ENCODE assay signal across 28 cellular contexts in the genomic region with DNA sequence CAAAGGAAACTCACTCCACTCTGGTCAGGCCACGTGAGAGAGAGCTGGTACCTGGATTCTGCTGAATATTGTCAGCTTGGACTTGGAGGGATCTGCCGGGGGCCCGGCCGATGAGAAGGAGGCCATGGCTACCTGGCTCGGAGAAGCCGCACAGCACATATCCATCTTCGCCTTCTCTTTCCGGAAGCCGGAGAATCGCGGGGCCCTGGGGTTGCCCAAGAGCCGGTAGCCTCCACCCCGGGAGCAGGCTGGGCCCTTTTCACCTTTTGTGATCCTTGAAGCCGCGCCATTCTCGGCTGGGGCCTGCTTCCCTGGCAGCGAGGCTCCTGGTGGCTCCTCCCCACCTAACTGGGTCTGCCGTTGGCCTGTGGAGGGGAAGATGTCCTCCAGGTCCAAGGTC. TPM values are rescaled to one million over a fixed set of nuclear protein-coding genes. Genes with fewer than 3 reads are reported as not detected.
"Had no signal": no experiment of that assay in that cellular context is flagged by ENCODE, and none has a peak within 500 bp of the region (broad histone marks: within the 10 kb centered on the region; RNA-seq: fewer than 3 reads in every experiment).

No MANE protein-coding gene starts in this region.

- H3K4me1 ChIP-seq: gastrocnemius medialis, parathyroid adenoma, prostate gland had no signal

- ATAC-seq: gastrocnemius medialis; left lobe of liver; mucosa of descending colon; stimulated activated memory B cell treated with anti-CD40 and anti-IgM and Interleukin-4, amounts not matched to agents 10 μg/mL and 1 μg/mL and 100 μg/mL, for 72 hours; stimulated activated naive CD8-positive, alpha-beta T cell treated with anti-CD3 and anti-CD28 coated beads, Interleukin-15, Interleukin-2, amounts not matched to agents 100 U/mL and 50 U/mL, for 24 hours had no signal

- H3K27me3 ChIP-seq: testis had no signal

- H3K4me3 Mint-ChIP-seq: memory B cell; mesothelial cell of epicardium; stimulated activated memory B cell treated with anti-CD40 and anti-IgM and Interleukin-4, amounts not matched to agents 10 μg/mL and 1 μg/mL and 100 μg/mL, for 72 hours had no signal

- H3K9me3 Mint-ChIP-seq: memory B cell; mesothelial cell of epicardium; naive B cell; stimulated activated memory B cell treated with anti-CD40 and anti-IgM and Interleukin-4, amounts not matched to agents 10 μg/mL and 1 μg/mL and 100 μg/mL, for 72 hours had no signal

- H3K27ac Mint-ChIP-seq: memory B cell; mesothelial cell of epicardium; stimulated activated memory B cell treated with anti-CD40 and anti-IgM and Interleukin-4, amounts not matched to agents 10 μg/mL and 1 μg/mL and 100 μg/mL, for 72 hours had no signal

- H3K27ac ChIP-seq: coronary artery, gastrocnemius medialis, neutrophil, parathyroid adenoma, prostate gland, testis, tibial artery, upper lobe of left lung had no signal

- H3K36me3 Mint-ChIP-seq: memory B cell; mesothelial cell of epicardium; naive B cell; stimulated activated memory B cell treated with anti-CD40 and anti-IgM and Interleukin-4, amounts not matched to agents 10 μg/mL and 1 μg/mL and 100 μg/mL, for 72 hours had no signal

- H3K9ac ChIP-seq: parathyroid adenoma had no signal

- H3K36me3 ChIP-seq: gastrocnemius medialis, neutrophil, prostate gland, sigmoid colon, tibial artery, upper lobe of left lung had no signal

- H3K4me3 ChIP-seq: coronary artery, gastrocnemius medialis, lung, mucosa of descending colon, prostate gland, sigmoid colon, tibial artery had no signal

- H3K9me3 ChIP-seq: gastrocnemius medialis, mucosa of descending colon, neutrophil, prostate gland, sigmoid colon, testis, tibial artery, upper lobe of left lung had no signal

- DNase-seq: foreskin fibroblast; gastrocnemius medialis; head of caudate nucleus; kidney; mucosa of descending colon; naive B cell; right cardiac atrium; sigmoid colon; stimulated activated CD4-positive, alpha-beta T cell treated with anti-CD3 and anti-CD28 coated beads, Interleukin-2, amount 100 ng/mL, for 24 hours; stimulated activated CD4-positive, alpha-beta T cell treated with anti-CD3 and anti-CD28 coated beads, Interleukin-4, amount 100 ng/mL, for 24 hours; stimulated activated naive CD8-positive, alpha-beta T cell treated with anti-CD3 and anti-CD28 coated beads, Interleukin-15, Interleukin-2, amounts not matched to agents 100 U/mL and 50 U/mL, for 24 hours; substantia nigra; testis; tibial artery had no signal

- H3K4me1 Mint-ChIP-seq: memory B cell; stimulated activated memory B cell treated with anti-CD40 and anti-IgM and Interleukin-4, amounts not matched to agents 10 μg/mL and 1 μg/mL and 100 μg/mL, for 72 hours had no signal

RNA-seq across cellular contexts. Expression of a gene that starts 28.9 kb away (rescaled TPM):
- total RNA-seq: gastrocnemius medialis, glomerular endothelial cell, renal cortical epithelial cell, skeletal muscle tissue had no signal
- polyA plus RNA-seq: neural cell had no signal
